8 cellular contexts compared by ENCODE assay signal in genomic region chr1:85047472-85048295, GRCh38. TPM values are rescaled to one million over a fixed set of nuclear protein-coding genes. Genes with fewer than 3 reads are reported as not detected.
DNase-seq lines count a peak whose midpoint lies in the region; ATAC-seq and TF ChIP-seq lines count a peak whose summit lies in the region.

No MANE protein-coding gene starts in this region.

- intact Hi-C loops in spleen (cut with DNase I; ENCODE audit: low total_unique reads) = no loop called here

- H3K9me3 ChIP-seq in iPS-20b (ENCODE audit: insufficient read depth, low read depth, low read length) = no peaks in the 10 kb centered on the region
- no peaks in the 10 kb centered on the region for H3K9me3 ChIP-seq in spleen

- H3K27ac ChIP-seq in iPS-20b (ENCODE audit: low read length) = no peak overlapping the region
- peak overlapping the region in 1 of 8 donors; percentile 8 for H3K27ac ChIP-seq in spleen

- no peaks in the 10 kb centered on the region for H3K36me3 ChIP-seq in iPS-20b (ENCODE audit: insufficient read depth, low read depth, low read length)
- no peaks in the 10 kb centered on the region for H3K36me3 ChIP-seq in spleen

- ATAC-seq in HG03520 (IDR thresholded peaks at IDR 0.05; ENCODE audit: unreplicated experiment) = peak; percentile 29

- CTCF ChIA-PET in GM10248 (lab: Yijun Ruan, JAX) = interaction anchor here (0.8 to 2.3 kb wide), 6 partner anchors 10 to 207 kb away, joined by 3 to 9 read pairs (median 4); a partner anchor contains a TSS
- CTCF ChIA-PET in activated naive CD4-positive, alpha-beta T cell treated with anti-CD3 and anti-CD28 coated beads, Interleukin-2, amount 10 ng/mL, durations not matched to agents 7 days and 5 days (lab: Charles Lee) = no interaction called here

- DNase-seq in GM10248 (ENCODE audit: extremely low spot score) = peak; percentile 48
- DNase-seq in GM20000 (ENCODE audit: low spot score) = peak; percentile 62
- no peak for DNase-seq in activated naive CD4-positive, alpha-beta T cell treated with anti-CD3 and anti-CD28 coated beads, Interleukin-2, amount 10 ng/mL, durations not matched to agents 7 days and 5 days
- peak; percentile 78 for DNase-seq in spleen
- no peak for DNase-seq in epidermal melanocyte (ENCODE audit: insufficient read length, low spot score)
- DNase-seq in ACHN = no peak

- no peaks in the 10 kb centered on the region for H3K9me3 Mint-ChIP-seq in activated naive CD4-positive, alpha-beta T cell treated with anti-CD3 and anti-CD28 coated beads, Interleukin-2, amount 10 ng/mL, durations not matched to agents 7 days and 5 days

- in situ Hi-C loops in ACHN (cut with HindIII; ENCODE audit: low pct_ligation_motif_present, low pct_unique_long_range_greater_than_20kb, low sequenced_read_pairs) = no loop called here

- H3K4me1 Mint-ChIP-seq in activated naive CD4-positive, alpha-beta T cell treated with anti-CD3 and anti-CD28 coated beads, Interleukin-2, amount 10 ng/mL, durations not matched to agents 7 days and 5 days = peaks cover 36% of the 10 kb centered on the region

- POLR2A ChIA-PET in GM10248 (lab: Yijun Ruan, JAX) = no interaction called here

- H3K36me3 Mint-ChIP-seq in activated naive CD4-positive, alpha-beta T cell treated with anti-CD3 and anti-CD28 coated beads, Interleukin-2, amount 10 ng/mL, durations not matched to agents 7 days and 5 days = peaks cover 12% of the 10 kb centered on the region

- peaks cover 54% of the 10 kb centered on the region for H3K27me3 Mint-ChIP-seq in activated naive CD4-positive, alpha-beta T cell treated with anti-CD3 and anti-CD28 coated beads, Interleukin-2, amount 10 ng/mL, durations not matched to agents 7 days and 5 days

- peak overlapping the region; percentile 37; the same call in 1 of the 2 replicates for H3K9ac ChIP-seq in iPS-20b (ENCODE audit: low read depth, low read length)

- H3K27me3 ChIP-seq in iPS-20b (ENCODE audit: insufficient read depth, low read length) (peaks cover 70% of the 10 kb centered on the region), spleen (replicated peaks in 1 of 7) (peaks cover 4 to 77% (median 45%) of the 10 kb centered on the region in 7 donors)

- 5 to 13% (median 6%) methylated on average over 23 to 55 of the region's 55 CpGs for WGBS in spleen, 5 donors

- no peak for TF ChIP-seq POLR2A in spleen (IDR thresholded peaks at IDR 0.05)

- peak overlapping the region; percentile 68 for H3K4me3 ChIP-seq in iPS-20b (ENCODE audit: low read length)
- H3K4me3 ChIP-seq in spleen = peak overlapping the region; percentile 30 to 79 (median 50)

- no peak overlapping the region for H3K27ac Mint-ChIP-seq in activated naive CD4-positive, alpha-beta T cell treated with anti-CD3 and anti-CD28 coated beads, Interleukin-2, amount 10 ng/mL, durations not matched to agents 7 days and 5 days

- peaks cover 9% of the 10 kb centered on the region; the same call in 1 of the 2 replicates for H3K4me1 ChIP-seq in iPS-20b (ENCODE audit: insufficient read depth, low read length)
- peaks cover 7 to 21% (median 17%) of the 10 kb centered on the region in 6 donors for H3K4me1 ChIP-seq in spleen

- H3K4me3 Mint-ChIP-seq in activated naive CD4-positive, alpha-beta T cell treated with anti-CD3 and anti-CD28 coated beads, Interleukin-2, amount 10 ng/mL, durations not matched to agents 7 days and 5 days = peak overlapping the region; percentile 62

- TF ChIP-seq CTCF in GM10248 (IDR thresholded peaks at IDR 0.05; ENCODE audit: control extremely low read depth, extremely low read depth, low read depth, missing control alignments) (no peak), GM20000 (IDR thresholded peaks at IDR 0.05; ENCODE audit: extremely low read depth, missing control alignments) (no peak), spleen (IDR thresholded peaks at IDR 0.05 in 8 of 11, conservative IDR thresholded peaks at IDR 0.05 in 3 of 11) (no peak)

RNA-seq across cellular contexts. Expression of gene MCOLN3, which starts 0.6 kb away (rescaled TPM):
- total RNA-seq in spleen = 1 to 10 TPM in 6 of 7 donors, under 1 TPM in 1; 0.72 to 8.7 (median 2.5) TPM
- 1 to 10 TPM in 2 of 3 donors, under 1 TPM in 1; 0.68 to 2.0 (median 1.4) TPM for polyA plus RNA-seq in spleen

RNA-seq across cellular contexts. Expression of gene MCOLN2, which starts 50.8 kb away (rescaled TPM):
- 10 to 100 TPM; 13.1 to 24.8 (median 16.6) TPM for total RNA-seq in spleen
- 10 to 100 TPM; 19.0 to 32.8 (median 27.4) TPM for polyA plus RNA-seq in spleen

Comparison
In these comparisons a context has a peak if more than half of its experiments do, and no peak if none do; other contexts are left out.
1. DNase-seq: peak in GM10248 (single experiment), GM20000 (single experiment) and spleen (single experiment); none in activated naive CD4-positive, alpha-beta T cell treated with anti-CD3 and anti-CD28 coated beads, Interleukin-2, amount 10 ng/mL, durations not matched to agents 7 days and 5 days (single experiment), epidermal melanocyte (single experiment) and ACHN (single experiment).